8 cellular contexts compared by ENCODE assay signal in genomic region chr2:152694161-152694661, GRCh38. TPM values are rescaled to one million over a fixed set of nuclear protein-coding genes. Genes with fewer than 3 reads are reported as not detected.
DNase-seq lines count a peak whose midpoint lies in the region; ATAC-seq and TF ChIP-seq lines count a peak whose summit lies in the region.

No MANE protein-coding gene starts in this region.

- no peak overlapping the region for H3K4me3 Mint-ChIP-seq in endothelial cell (ENCODE audit: unreplicated experiment)

- DNase-seq in AG04449 (ENCODE audit: low read depth, low spot score) (no peak), upper lobe of left lung (no peak), middle frontal gyrus (ENCODE audit: extremely low spot score, low spot score) (no peak), endothelial cell (ENCODE audit: low spot score) (no peak)
- DNase-seq in activated naive CD4-positive, alpha-beta T cell treated with anti-CD3 and anti-CD28 coated beads, Interleukin-2, amount 50 U/mL, for 72 hours (ENCODE audit: low spot score in 2 of 2), result no peak

- H3K4me3 ChIP-seq in AG04449 (ENCODE audit: low read depth, low read length) (peak overlapping the region; percentile 21), KMS-11 (IDR thresholded peaks at IDR 0.05; ENCODE audit: insufficient read depth, low read depth, low read length) (no peak overlapping the region), liver (ENCODE audit: low read depth in 1 of 3, low read length in 3 of 3) (peak overlapping the region; percentile 35 to 53 (median 40)), upper lobe of left lung (peak overlapping the region in 3 of 4 donors; percentile 10 to 39 (median 35))

- no peaks in the 10 kb centered on the region for H3K9me3 Mint-ChIP-seq in activated naive CD4-positive, alpha-beta T cell treated with anti-CD3 and anti-CD28 coated beads, Interleukin-2, amount 50 U/mL, for 72 hours
- no peaks in the 10 kb centered on the region for H3K9me3 Mint-ChIP-seq in endothelial cell (ENCODE audit: unreplicated experiment)

- peaks cover 70% of the 10 kb centered on the region for H3K4me1 ChIP-seq in KMS-11 (ENCODE audit: low read depth, poor library complexity, severe bottlenecking)
- H3K4me1 ChIP-seq in liver (ENCODE audit: control insufficient read depth in 4 of 4, insufficient read depth in 4 of 4, low read length in 3 of 4), result peaks cover 0 to 6% (median 0%) of the 10 kb centered on the region in 4 donors
- H3K4me1 ChIP-seq in upper lobe of left lung, result peaks cover 0 to 18% (median 7%) of the 10 kb centered on the region in 4 donors

- CTCF ChIA-PET in AG04449 (lab: Yijun Ruan, JAX), result interaction anchor here (0.9 to 1.6 kb wide), 3 partner anchors 12 to 45 kb away, joined by 3 to 4 read pairs (median 3); no protein-coding TSS in a partner anchor

- H3K4me1 Mint-ChIP-seq in endothelial cell (ENCODE audit: unreplicated experiment), result no peaks in the 10 kb centered on the region

- peak overlapping the region; percentile 71 for H3K4me2 ChIP-seq in KMS-11

- ATAC-seq in GM19397 (IDR thresholded peaks at IDR 0.05; ENCODE audit: unreplicated experiment) (peak; percentile 63), upper lobe of left lung (ENCODE audit: low FRiP score in 2 of 2) (peak in 1 of 2 donors; percentile 87)
- ATAC-seq in activated naive CD4-positive, alpha-beta T cell treated with anti-CD3 and anti-CD28 coated beads, Interleukin-2, amount 50 U/mL, for 72 hours, result peak; percentile 83 to 90

- peak overlapping the region; percentile 80 to 96 for H3K27ac Mint-ChIP-seq in activated naive CD4-positive, alpha-beta T cell treated with anti-CD3 and anti-CD28 coated beads, Interleukin-2, amount 50 U/mL, for 72 hours
- no peak overlapping the region for H3K27ac Mint-ChIP-seq in endothelial cell (ENCODE audit: unreplicated experiment)

- TF ChIP-seq POLR2A in upper lobe of left lung (IDR thresholded peaks at IDR 0.05), result no peak

- no peak for TF ChIP-seq RAD21 in liver (IDR thresholded peaks at IDR 0.05)

- no peaks in the 10 kb centered on the region for H3K9me3 ChIP-seq in liver (ENCODE audit: control insufficient read depth in 4 of 4, low read length in 3 of 4)
- H3K9me3 ChIP-seq in upper lobe of left lung, result no peaks in the 10 kb centered on the region

- no peaks in the 10 kb centered on the region for H3K27me3 Mint-ChIP-seq in endothelial cell (ENCODE audit: unreplicated experiment)

- POLR2A ChIA-PET in AG04449 (lab: Yijun Ruan, JAX), result interaction anchor here (0.6 to 0.7 kb wide), 2 partner anchors 23 to 535 kb away, joined by 4 read pairs; partner anchors contain the start of gene PRPF40A

- H3K36me3 ChIP-seq in KMS-11 (ENCODE audit: insufficient read depth) (no peaks in the 10 kb centered on the region), liver (ENCODE audit: control insufficient read depth in 4 of 4, insufficient read depth in 3 of 4, low read depth in 1 of 4, low read length in 3 of 4) (peaks cover 2 to 15% (median 4%) of the 10 kb centered on the region in 4 donors), upper lobe of left lung (peaks cover 0 to 18% (median 5%) of the 10 kb centered on the region in 4 donors)

- TF ChIP-seq EP300 in upper lobe of left lung (IDR thresholded peaks at IDR 0.05), result no peak

- H3K9ac ChIP-seq in KMS-11 (peak overlapping the region; percentile 33), liver (ENCODE audit: low read depth in 1 of 2, low read length in 2 of 2) (peak overlapping the region; percentile 16 to 62)

- TF ChIP-seq CTCF in AG04449 (IDR thresholded peaks at IDR 0.05; ENCODE audit: insufficient read depth, low read length, missing control alignments) (no peak), KMS-11 (conservative IDR thresholded peaks at IDR 0.05; ENCODE audit: low read depth, low read length) (no peak), liver (IDR thresholded peaks at IDR 0.05; ENCODE audit: low read depth, low read length, missing input control) (no peak), upper lobe of left lung (IDR thresholded peaks at IDR 0.05) (no peak), endothelial cell (IDR thresholded peaks at IDR 0.05; ENCODE audit: unreplicated experiment) (no peak)

- no peaks in the 10 kb centered on the region for H3K27me3 ChIP-seq in KMS-11 (ENCODE audit: insufficient read depth, low read depth)
- H3K27me3 ChIP-seq in liver (ENCODE audit: control insufficient read depth in 4 of 4, insufficient read depth in 4 of 4, low read length in 3 of 4), result no peaks in the 10 kb centered on the region
- no peaks in the 10 kb centered on the region for H3K27me3 ChIP-seq in upper lobe of left lung

- H2AFZ ChIP-seq in KMS-11 (ENCODE audit: low read depth), result no peak overlapping the region

- H3K27ac ChIP-seq in KMS-11 (peak overlapping the region; percentile 70), liver (ENCODE audit: low read depth in 1 of 2, low read length in 2 of 2) (peak overlapping the region; percentile 39 to 60), upper lobe of left lung (peak overlapping the region; percentile 10 to 79 (median 46))

- H3K79me2 ChIP-seq in KMS-11 (ENCODE audit: insufficient read depth, low read depth), result peaks cover 73% of the 10 kb centered on the region

- peaks cover 27% of the 10 kb centered on the region; the same call in 1 of the 2 replicates for H4K20me1 ChIP-seq in KMS-11 (ENCODE audit: insufficient read depth)

- WGBS in liver, result 47% methylated on average over 8 of the region's 8 CpGs
- WGBS in upper lobe of left lung, 2 donors, result 40 to 43% methylated on average over 8 of the region's 8 CpGs

- peaks cover 0 to 4% of the 10 kb centered on the region in 2 donors for H3K36me3 Mint-ChIP-seq in activated naive CD4-positive, alpha-beta T cell treated with anti-CD3 and anti-CD28 coated beads, Interleukin-2, amount 50 U/mL, for 72 hours
- H3K36me3 Mint-ChIP-seq in endothelial cell (ENCODE audit: low read depth, unreplicated experiment), result peaks cover 3% of the 10 kb centered on the region

TF ChIP-seq in liver, 16 proteins besides CTCF, POLR2A, EP300 and RAD21:
- TF ChIP-seq TAF1 (conservative IDR thresholded peaks at IDR 0.05), result no peak
TF ChIP-seq in liver: peak in this region for 0.

RNA-seq across cellular contexts. Expression of gene PRPF40A, which starts 23.1 kb away (rescaled TPM):
- total RNA-seq in activated naive CD4-positive, alpha-beta T cell treated with anti-CD3 and anti-CD28 coated beads, Interleukin-2, amount 50 U/mL, for 72 hours, result 100 to 1,000 TPM; 133 to 157 TPM
- total RNA-seq in liver, result 10 to 100 TPM; 56.3 to 58.1 TPM
- 10 to 100 TPM; 18.8 to 51.1 TPM for polyA plus RNA-seq in liver
- total RNA-seq in upper lobe of left lung, result 100 to 1,000 TPM in 2 of 6 donors, 10 to 100 TPM in 4; 43.2 to 199 (median 74.8) TPM
- total RNA-seq in endothelial cell (ENCODE audit: unreplicated experiment), result 128 TPM

RNA-seq across cellular contexts. Expression of gene ARL6IP6, which starts 24.2 kb away (rescaled TPM):
- 10 to 100 TPM; 17.3 to 27.0 TPM for total RNA-seq in activated naive CD4-positive, alpha-beta T cell treated with anti-CD3 and anti-CD28 coated beads, Interleukin-2, amount 50 U/mL, for 72 hours
- total RNA-seq in liver, result 10 to 100 TPM in 1 of 2 donors, 1 to 10 TPM in 1; 5.6 to 16.6 TPM
- polyA plus RNA-seq in liver, result 1 to 10 TPM; 2.2 to 3.6 TPM
- total RNA-seq in upper lobe of left lung, result 10 to 100 TPM in 5 of 6 donors, 1 to 10 TPM in 1; 7.5 to 27.4 (median 20.0) TPM
- 22.7 TPM for total RNA-seq in endothelial cell (ENCODE audit: unreplicated experiment)
